ENCODE assay signal across 8 cellular contexts in genomic region chr1:235919797-235920475, GRCh38. TPM values are rescaled to one million over a fixed set of nuclear protein-coding genes. Genes with fewer than 3 reads are reported as not detected.
A peak's percentile ranks its signal among the peaks of the same experiment; 100 is the strongest.
DNase-seq lines count a peak whose midpoint lies in the region; ATAC-seq and TF ChIP-seq lines count a peak whose summit lies in the region.

No MANE protein-coding gene starts in this region.

- peak overlapping the region; percentile 14; the same call in 1 of the 2 replicates for H3K9ac ChIP-seq in SK-N-SH

- TF ChIP-seq POLR2A in gastroesophageal sphincter (IDR thresholded peaks at IDR 0.05) = no peak

- H3K36me3 ChIP-seq in SK-N-SH (replicated peaks in 1 of 2; ENCODE audit: control insufficient read depth in 1 of 2, insufficient read depth in 2 of 2, low read length in 1 of 2) = no peaks in the 10 kb centered on the region
- H3K36me3 ChIP-seq in gastroesophageal sphincter = no peaks in the 10 kb centered on the region

- no peaks in the 10 kb centered on the region for H3K9me3 ChIP-seq in SK-N-SH
- H3K9me3 ChIP-seq in gastroesophageal sphincter = no peaks in the 10 kb centered on the region

- DNase-seq in HS-5 (ENCODE audit: low read depth) (peak; percentile 69), SK-N-SH (no peak), glomerular visceral epithelial cell (ENCODE audit: extremely low spot score) (peak; percentile 58), stromal cell of bone marrow (ENCODE audit: low read depth) (peak; percentile 45), NCI-H2107 treated with DMSO at 0.1 percent for 48 hours (lab: John Stamatoyannopoulos, UW; ENCODE audit: unreplicated experiment) (no peak), DMS114 treated with DMSO at 0.1 percent for 48 hours (lab: John Stamatoyannopoulos, UW; ENCODE audit: unreplicated experiment) (no peak)

- ATAC-seq in gastroesophageal sphincter (no peak), GM21619 (IDR thresholded peaks at IDR 0.05; ENCODE audit: unreplicated experiment) (no peak)

- peaks cover 47 to 49% of the 10 kb centered on the region in 2 experiments for H3K4me1 ChIP-seq in SK-N-SH (ENCODE audit: control insufficient read depth in 1 of 2, insufficient read depth in 2 of 2, low read depth in 1 of 2, low read length in 1 of 2)
- H3K4me1 ChIP-seq in gastroesophageal sphincter = peaks cover 0 to 26% (median 9%) of the 10 kb centered on the region in 3 donors

- H3K27ac ChIP-seq in SK-N-SH (ENCODE audit: low read depth in 2 of 2, low read length in 1 of 2) (peak overlapping the region; percentile 36 to 97), gastroesophageal sphincter (peak overlapping the region in 2 of 4 donors; percentile 35 to 59)

- H3K79me2 ChIP-seq in SK-N-SH (ENCODE audit: insufficient read depth) = no peaks in the 10 kb centered on the region

- TF ChIP-seq EP300 in SK-N-SH (IDR thresholded peaks at IDR 0.05; ENCODE audit: borderline replicate concordance in 1 of 2, low read depth in 1 of 2, low read length in 1 of 2) (peak; percentile 12 to 47; a peak in 2 of 4 replicates), gastroesophageal sphincter (IDR thresholded peaks at IDR 0.05) (no peak)

- POLR2A ChIA-PET in SK-N-SH (lab: Yijun Ruan, JAX) = no interaction called here

- no peaks in the 10 kb centered on the region for H4K20me1 ChIP-seq in SK-N-SH (ENCODE audit: insufficient read depth)

- H3K27me3 ChIP-seq in SK-N-SH (ENCODE audit: insufficient read depth) = no peaks in the 10 kb centered on the region
- H3K27me3 ChIP-seq in gastroesophageal sphincter = no peaks in the 10 kb centered on the region

- TF ChIP-seq RAD21 in SK-N-SH (IDR thresholded peaks at IDR 0.05; ENCODE audit: low read length) = no peak

- WGBS in SK-N-SH (ENCODE audit: low lambda C conversion rate) = 53% methylated on average over 6 of the region's 6 CpGs
- WGBS in gastroesophageal sphincter (ENCODE audit: low coverage in 1 of 2), 2 donors = 71 to 72% methylated on average over 5 to 6 of the region's 6 CpGs

- TF ChIP-seq CTCF in SK-N-SH (IDR thresholded peaks at IDR 0.05) (no peak), gastroesophageal sphincter (IDR thresholded peaks at IDR 0.05) (no peak)

- peak overlapping the region; percentile 18; the same call in 1 of the 2 replicates for H3K4me2 ChIP-seq in SK-N-SH

- H3K4me3 ChIP-seq in SK-N-SH (ENCODE audit: low read depth in 2 of 2, low read length in 1 of 2) (no peak overlapping the region), gastroesophageal sphincter (no peak overlapping the region)

- no peaks in the 10 kb centered on the region for H3K9me2 ChIP-seq in SK-N-SH

- CTCF ChIA-PET in SK-N-SH (lab: Yijun Ruan, JAX) = interaction anchor here (0.8 to 5.2 kb wide), 4 partner anchors 9 to 52 kb away, joined by 3 to 32 read pairs (median 4); no protein-coding TSS in a partner anchor

- peak overlapping the region; percentile 31; the same call in 1 of the 2 replicates for H2AFZ ChIP-seq in SK-N-SH (ENCODE audit: low read depth)

- peaks cover 19% of the 10 kb centered on the region for H3F3A ChIP-seq in SK-N-SH (replicated peaks; ENCODE audit: insufficient read depth)

TF ChIP-seq in SK-N-SH, 30 proteins besides CTCF, POLR2A, EP300 and RAD21:
- TF ChIP-seq, protein P1, sequence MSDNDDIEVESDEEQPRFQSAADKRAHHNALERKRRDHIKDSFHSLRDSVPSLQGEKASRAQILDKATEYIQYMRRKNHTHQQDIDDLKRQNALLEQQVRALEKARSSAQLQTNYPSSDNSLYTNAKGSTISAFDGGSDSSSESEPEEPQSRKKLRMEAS (IDR thresholded peaks at IDR 0.05; ENCODE audit: low read depth) = peak; percentile 33; the same call in 1 of the 2 replicates
- TF ChIP-seq REST (IDR thresholded peaks at IDR 0.05; ENCODE audit: low read depth, low read length) = no peak
- TF ChIP-seq FOSL2 (IDR thresholded peaks at IDR 0.05; ENCODE audit: borderline replicate concordance, low read depth) = peak; percentile 80; the same call in 1 of the 2 replicates
- no peak for TF ChIP-seq TAF1 (IDR thresholded peaks at IDR 0.05; ENCODE audit: borderline replicate concordance, low read depth, low read length)
- TF ChIP-seq NFIC (IDR thresholded peaks at IDR 0.05; ENCODE audit: borderline replicate concordance) = peak; percentile 64; the same call in 1 of the 2 replicates
- TF ChIP-seq CHD2 (IDR thresholded peaks at IDR 0.05; ENCODE audit: low read length, partially characterized antibody) = no peak
- TF ChIP-seq, protein P2, sequence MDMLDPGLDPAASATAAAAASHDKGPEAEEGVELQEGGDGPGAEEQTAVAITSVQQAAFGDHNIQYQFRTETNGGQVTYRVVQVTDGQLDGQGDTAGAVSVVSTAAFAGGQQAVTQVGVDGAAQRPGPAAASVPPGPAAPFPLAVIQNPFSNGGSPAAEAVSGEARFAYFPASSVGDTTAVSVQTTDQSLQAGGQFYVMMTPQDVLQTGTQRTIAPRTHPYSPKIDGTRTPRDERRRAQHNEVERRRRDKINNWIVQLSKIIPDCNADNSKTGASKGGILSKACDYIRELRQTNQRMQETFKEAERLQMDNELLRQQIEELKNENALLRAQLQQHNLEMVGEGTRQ (IDR thresholded peaks at IDR 0.05; ENCODE audit: borderline replicate concordance, low read depth, low read length) = no peak
- no peak for TF ChIP-seq GABPA (IDR thresholded peaks at IDR 0.05; ENCODE audit: low read depth)
- no peak for TF ChIP-seq GATA2 (CRISPR knock-in tag; IDR thresholded peaks at IDR 0.05)
- TF ChIP-seq POLR2AphosphoS5 (IDR thresholded peaks at IDR 0.05; ENCODE audit: low read depth, low read length) = peak; percentile 47; the same call in 1 of the 2 replicates
- peak; percentile 65 for TF ChIP-seq JUND (IDR thresholded peaks at IDR 0.05)
- TF ChIP-seq YY1 (IDR thresholded peaks at IDR 0.05; ENCODE audit: low read depth) = peak; percentile 47; the same call in 1 of the 2 replicates
- TF ChIP-seq TCF12 (IDR thresholded peaks at IDR 0.05) = peak; percentile 88
- no peak for TF ChIP-seq SMC3 (IDR thresholded peaks at IDR 0.05; ENCODE audit: low read depth, low read length)
- TF ChIP-seq ELF1 (IDR thresholded peaks at IDR 0.05) = no peak
- TF ChIP-seq, protein P3, sequence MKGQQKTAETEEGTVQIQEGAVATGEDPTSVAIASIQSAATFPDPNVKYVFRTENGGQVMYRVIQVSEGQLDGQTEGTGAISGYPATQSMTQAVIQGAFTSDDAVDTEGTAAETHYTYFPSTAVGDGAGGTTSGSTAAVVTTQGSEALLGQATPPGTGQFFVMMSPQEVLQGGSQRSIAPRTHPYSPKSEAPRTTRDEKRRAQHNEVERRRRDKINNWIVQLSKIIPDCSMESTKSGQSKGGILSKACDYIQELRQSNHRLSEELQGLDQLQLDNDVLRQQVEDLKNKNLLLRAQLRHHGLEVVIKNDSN (IDR thresholded peaks at IDR 0.05; ENCODE audit: borderline replicate concordance, low read depth) = no peak

RNA-seq across cellular contexts. Expression of gene LYST, which starts 53.2 kb away (rescaled TPM):
- 3.9 and 4.6 TPM in 2 replicates for polyA plus RNA-seq in SK-N-SH (2012; rRNA removed)
- polyA plus RNA-seq in SK-N-SH (2012; cell fraction: cytosol; rRNA removed) = 3.3 and 4.3 TPM in 2 replicates
- polyA plus RNA-seq in SK-N-SH (2012; cell fraction: nucleus; rRNA removed) = 7.6 and 11.9 TPM in 2 replicates
- 10 to 100 TPM; 27.4 to 63.5 (median 31.4) TPM for total RNA-seq in gastroesophageal sphincter

Comparison
In these comparisons a context has a peak if more than half of its experiments do, and no peak if none do; other contexts are left out.
1. DNase-seq: peak in HS-5 (single experiment), glomerular visceral epithelial cell (single experiment) and stromal cell of bone marrow (single experiment); none in SK-N-SH (single experiment), NCI-H2107 treated with DMSO at 0.1 percent for 48 hours (single experiment) and DMS114 treated with DMSO at 0.1 percent for 48 hours (single experiment).